In the genomic region with DNA sequence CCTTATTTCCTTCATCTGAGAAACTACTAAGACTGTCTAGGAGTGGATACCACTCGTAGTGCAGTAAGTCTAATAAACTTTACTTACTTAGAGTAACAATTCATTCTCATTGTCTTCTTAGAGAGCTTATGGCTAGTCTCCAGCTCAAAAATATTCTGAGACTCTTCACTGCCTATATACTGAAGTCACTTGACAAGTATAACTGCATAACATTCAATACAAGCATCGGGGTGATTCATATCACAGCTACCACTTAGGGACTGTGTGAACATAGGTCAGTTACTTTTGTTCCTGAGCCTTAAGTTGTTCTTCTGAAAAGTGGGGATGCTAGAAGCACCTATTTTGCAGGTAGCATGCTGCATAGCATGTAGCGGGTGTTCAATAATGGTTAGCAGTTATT, we compare ENCODE assay signal across 18 cellular contexts.
A peak's percentile ranks its signal among the peaks of the same experiment; 100 is the strongest.
DNase-seq lines count a peak whose midpoint lies in the region; ATAC-seq, FAIRE-seq and TF ChIP-seq lines count a peak whose summit lies in the region.
"Had no signal": no experiment of that assay in that cellular context is flagged by ENCODE, and none has a peak within 500 bp of the region (broad histone marks: within the 10 kb centered on the region; RNA-seq: fewer than 3 reads in every experiment).

No MANE protein-coding gene starts in this region.

- no TSS peak for BruUV-seq in GM12878 (replicated peaks; lab: Mats Ljungman, UMichigan)

- RAD21 ChIA-PET in GM12878 (lab: Charles Lee; ENCODE audit: unreplicated experiment) = no interaction called here

- TF ChIP-seq CTCF in GM12878 (IDR thresholded peaks at IDR 0.05 in 2 of 3, conservative IDR thresholded peaks at IDR 0.05 in 1 of 3; ENCODE audit: control insufficient read depth in 2 of 3, extremely low read depth in 1 of 3, insufficient read depth in 1 of 3, low read depth in 3 of 3, low read length in 3 of 3) (no peak), keratinocyte (optimal IDR thresholded peaks at IDR 0.05 in 1 of 3, IDR thresholded peaks at IDR 0.05 in 1 of 3, conservative IDR thresholded peaks at IDR 0.05 in 1 of 3; ENCODE audit: extremely low read depth in 1 of 3, insufficient read depth in 2 of 3, low read length in 3 of 3) (no peak), upper lobe of right lung (IDR thresholded peaks at IDR 0.05) (no peak)

- peaks cover 50% of the 10 kb centered on the region for H3K4me1 ChIP-seq in BLaER1
- no peaks in the 10 kb centered on the region for H3K4me1 ChIP-seq in GM12878 (ENCODE audit: control insufficient read depth, insufficient read depth, low read length)
- peaks cover 14% of the 10 kb centered on the region for H3K4me1 ChIP-seq in keratinocyte (ENCODE audit: control insufficient read depth, extremely low read depth, insufficient read depth, low read length)
- no peaks in the 10 kb centered on the region for H3K4me1 ChIP-seq in upper lobe of right lung

- no peaks in the 10 kb centered on the region for H3K79me2 ChIP-seq in GM12878 (ENCODE audit: control insufficient read depth, insufficient read depth, low read length)
- H3K79me2 ChIP-seq in keratinocyte (ENCODE audit: control insufficient read depth, insufficient read depth, low read length) = peaks cover 2% of the 10 kb centered on the region

- H3K27ac ChIP-seq in BLaER1 (no peak overlapping the region), GM12878 (ENCODE audit: control insufficient read depth, insufficient read depth) (no peak overlapping the region), keratinocyte (ENCODE audit: control insufficient read depth, insufficient read depth, low read length) (no peak overlapping the region), upper lobe of right lung (no peak overlapping the region)
- H3K27ac ChIP-seq: BLaER1 treated with 17β-estradiol and CSF1 and Interleukin-3, amounts not matched to agents 10 nM and 100 nM had no signal

- TF ChIP-seq RAD21 in GM12878 (IDR thresholded peaks at IDR 0.05; ENCODE audit: insufficient read depth, low read depth, low read length) = no peak

- no peak for TF ChIP-seq EP300 in GM12878 (IDR thresholded peaks at IDR 0.05; ENCODE audit: borderline replicate concordance in 1 of 2, control insufficient read depth in 1 of 2, low read depth in 2 of 2, low read length in 2 of 2)

- H3K27me3 ChIP-seq in BLaER1 (no peaks in the 10 kb centered on the region), GM12878 (replicated peaks in 1 of 2; ENCODE audit: control insufficient read depth in 2 of 2, insufficient read depth in 2 of 2, low read length in 1 of 2) (peaks cover 0 to 4% of the 10 kb centered on the region in 2 experiments; a peak in 1 of 4 replicates), keratinocyte (ENCODE audit: control insufficient read depth, extremely low read depth, insufficient read depth, low read length) (no peaks in the 10 kb centered on the region), upper lobe of right lung (no peaks in the 10 kb centered on the region)
- H3K27me3 ChIP-seq: BLaER1 treated with 17β-estradiol and CSF1 and Interleukin-3, amounts not matched to agents 10 nM and 100 nM had no signal

- peak overlapping the region; percentile 22; the same call in 1 of the 2 replicates for H3K4me2 ChIP-seq in BLaER1
- H3K4me2 ChIP-seq in GM12878 (ENCODE audit: control insufficient read depth, insufficient read depth) = no peak overlapping the region
- no peak overlapping the region for H3K4me2 ChIP-seq in keratinocyte (ENCODE audit: control insufficient read depth, extremely low read depth, insufficient read depth, low read depth, low read length)

- intact Hi-C loops in GM12878 (cut with micrococcal nuclease; ENCODE audit: unreplicated experiment) (no loop called here), upper lobe of right lung (cut with DNase I) (no loop called here)

- ATAC-seq in GM12878 (peak; percentile 41), esophagus mucosa (peak; percentile 88), upper lobe of right lung (no peak)
- ATAC-seq: CD8-positive, alpha-beta T cell; HepG2 had no signal

- no peaks in the 10 kb centered on the region for H3K36me3 ChIP-seq in BLaER1
- no peaks in the 10 kb centered on the region for H3K36me3 ChIP-seq in GM12878 (ENCODE audit: control insufficient read depth in 2 of 2, insufficient read depth in 2 of 2, low read length in 1 of 2)
- peaks cover 0 to 4% of the 10 kb centered on the region in 2 experiments for H3K36me3 ChIP-seq in keratinocyte (ENCODE audit: control insufficient read depth in 2 of 2, extremely low read depth in 1 of 2, insufficient read depth in 2 of 2, low read length in 2 of 2)
- no peaks in the 10 kb centered on the region for H3K36me3 ChIP-seq in upper lobe of right lung

- H3K4me3 ChIP-seq in BLaER1 = no peak overlapping the region
- H3K4me3 ChIP-seq in GM12878 = no peak overlapping the region
- H3K4me3 ChIP-seq in keratinocyte (ENCODE audit: control insufficient read depth in 2 of 3, extremely low read depth in 1 of 3, insufficient read depth in 2 of 3, low read depth in 1 of 3, low read length in 3 of 3) = no peak overlapping the region
- no peak overlapping the region for H3K4me3 ChIP-seq in upper lobe of right lung
- H3K4me3 ChIP-seq: BLaER1 treated with 17β-estradiol and CSF1 and Interleukin-3, amounts not matched to agents 10 nM and 100 nM had no signal

- H3K9me1 ChIP-seq in keratinocyte (ENCODE audit: control insufficient read depth, extremely low read depth, insufficient read depth, low read length) = no peaks in the 10 kb centered on the region

- POLR2A ChIA-PET in GM12878 (lab: Charles Lee) = no interaction called here

- no peak for DNase-seq in GM12878 (ENCODE audit: low read depth, low spot score)
- no peak for DNase-seq in keratinocyte (ENCODE audit: low read depth, low spot score)
- DNase-seq in DMS53 treated with DMSO at 0.1 percent for 48 hours (lab: John Stamatoyannopoulos, UW; ENCODE audit: unreplicated experiment) = no peak
- DNase-seq in upper lobe of right lung = no peak
- no peak for DNase-seq in iPS-NIHi11 (ENCODE audit: low spot score)
- DNase-seq: 8988T; Calu3; CD8-positive, alpha-beta T cell; DND-41; EL; H9 had no signal

- FAIRE-seq in GM12878 (lab: Jason Lieb, UNC) (no peak), keratinocyte (lab: Jason Lieb, UNC) (peak; percentile 60)
- FAIRE-seq: GM12891, GM19239, H1, HepG2 had no signal

- no peak overlapping the region for H2AFZ ChIP-seq in GM12878 (ENCODE audit: control insufficient read depth, low read depth, low read length)
- H2AFZ ChIP-seq in keratinocyte (ENCODE audit: control insufficient read depth, low read length) = no peak overlapping the region

- no peaks in the 10 kb centered on the region for H4K20me1 ChIP-seq in BLaER1
- H4K20me1 ChIP-seq in GM12878 (ENCODE audit: control insufficient read depth, insufficient read depth) = no peaks in the 10 kb centered on the region
- H4K20me1 ChIP-seq in keratinocyte (ENCODE audit: control insufficient read depth, extremely low read depth, insufficient read depth, low read length) = no peaks in the 10 kb centered on the region

- SMC1A ChIA-PET in GM12878 (lab: Charles Lee; ENCODE audit: uncharacterized antibody, unreplicated experiment) = interaction anchor here (0.8 kb wide), 1 partner anchor 9 kb away, joined by 3 read pairs; no protein-coding TSS in a partner anchor

- CTCF ChIA-PET in GM12878 (lab: Yijun Ruan, JAX) = interaction anchor here (2.1 kb wide), 1 partner anchor 10 kb away, joined by 5 read pairs; no protein-coding TSS in a partner anchor

- dilution Hi-C loops in keratinocyte (cut with MboI; ENCODE audit: extremely low pct_ligation_motif_present, low sequenced_read_pairs) = no loop called here

- in situ Hi-C loops in GM12878 (cut with MboI) = loop anchor here (5.0 kb wide), 1 partner anchor 120 kb away; no protein-coding TSS in a partner anchor

- H3K9me3 ChIP-seq in BLaER1 = no peaks in the 10 kb centered on the region
- H3K9me3 ChIP-seq in GM12878 (replicated peaks; ENCODE audit: control insufficient read depth, insufficient read depth, low read length) = no peaks in the 10 kb centered on the region; the same call in 2 of the 3 replicates
- no peaks in the 10 kb centered on the region for H3K9me3 ChIP-seq in keratinocyte (ENCODE audit: control insufficient read depth, low read depth, low read length)
- no peaks in the 10 kb centered on the region for H3K9me3 ChIP-seq in upper lobe of right lung

- TF ChIP-seq POLR2A in GM12878 (IDR thresholded peaks at IDR 0.05; ENCODE audit: low read depth, low read length) = no peak

- WGBS in GM12878 (ENCODE audit: insufficient coverage, insufficient replicate concordance, low lambda C conversion rate, missing lambda C conversion rate) = 61% methylated on average over 3 of the region's 3 CpGs

- no peak overlapping the region for H3K9ac ChIP-seq in BLaER1
- no peak overlapping the region for H3K9ac ChIP-seq in GM12878 (ENCODE audit: control insufficient read depth, insufficient read depth, low read length)
- H3K9ac ChIP-seq in keratinocyte (ENCODE audit: control insufficient read depth, extremely low read depth, insufficient read depth, low read length) = no peak overlapping the region
- H3K9ac ChIP-seq: BLaER1 treated with 17β-estradiol and CSF1 and Interleukin-3, amounts not matched to agents 10 nM and 100 nM had no signal

TF ChIP-seq in GM12878, 131 proteins besides CTCF, POLR2A, EP300 and RAD21 (continues in another document):
- TF ChIP-seq, protein P1, sequence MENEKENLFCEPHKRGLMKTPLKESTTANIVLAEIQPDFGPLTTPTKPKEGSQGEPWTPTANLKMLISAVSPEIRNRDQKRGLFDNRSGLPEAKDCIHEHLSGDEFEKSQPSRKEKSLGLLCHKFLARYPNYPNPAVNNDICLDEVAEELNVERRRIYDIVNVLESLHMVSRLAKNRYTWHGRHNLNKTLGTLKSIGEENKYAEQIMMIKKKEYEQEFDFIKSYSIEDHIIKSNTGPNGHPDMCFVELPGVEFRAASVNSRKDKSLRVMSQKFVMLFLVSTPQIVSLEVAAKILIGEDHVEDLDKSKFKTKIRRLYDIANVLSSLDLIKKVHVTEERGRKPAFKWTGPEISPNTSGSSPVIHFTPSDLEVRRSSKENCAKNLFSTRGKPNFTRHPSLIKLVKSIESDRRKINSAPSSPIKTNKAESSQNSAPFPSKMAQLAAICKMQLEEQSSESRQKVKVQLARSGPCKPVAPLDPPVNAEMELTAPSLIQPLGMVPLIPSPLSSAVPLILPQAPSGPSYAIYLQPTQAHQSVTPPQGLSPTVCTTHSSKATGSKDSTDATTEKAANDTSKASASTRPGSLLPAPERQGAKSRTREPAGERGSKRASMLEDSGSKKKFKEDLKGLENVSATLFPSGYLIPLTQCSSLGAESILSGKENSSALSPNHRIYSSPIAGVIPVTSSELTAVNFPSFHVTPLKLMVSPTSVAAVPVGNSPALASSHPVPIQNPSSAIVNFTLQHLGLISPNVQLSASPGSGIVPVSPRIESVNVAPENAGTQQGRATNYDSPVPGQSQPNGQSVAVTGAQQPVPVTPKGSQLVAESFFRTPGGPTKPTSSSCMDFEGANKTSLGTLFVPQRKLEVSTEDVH (IDR thresholded peaks at IDR 0.05; ENCODE audit: low read depth, partially characterized antibody) = no peak
- TF ChIP-seq CHD2 (IDR thresholded peaks at IDR 0.05; ENCODE audit: borderline replicate concordance, low read depth, low read length) = no peak
